Comparison of ENCODE assay signal across 18 cellular contexts in the genomic region with DNA sequence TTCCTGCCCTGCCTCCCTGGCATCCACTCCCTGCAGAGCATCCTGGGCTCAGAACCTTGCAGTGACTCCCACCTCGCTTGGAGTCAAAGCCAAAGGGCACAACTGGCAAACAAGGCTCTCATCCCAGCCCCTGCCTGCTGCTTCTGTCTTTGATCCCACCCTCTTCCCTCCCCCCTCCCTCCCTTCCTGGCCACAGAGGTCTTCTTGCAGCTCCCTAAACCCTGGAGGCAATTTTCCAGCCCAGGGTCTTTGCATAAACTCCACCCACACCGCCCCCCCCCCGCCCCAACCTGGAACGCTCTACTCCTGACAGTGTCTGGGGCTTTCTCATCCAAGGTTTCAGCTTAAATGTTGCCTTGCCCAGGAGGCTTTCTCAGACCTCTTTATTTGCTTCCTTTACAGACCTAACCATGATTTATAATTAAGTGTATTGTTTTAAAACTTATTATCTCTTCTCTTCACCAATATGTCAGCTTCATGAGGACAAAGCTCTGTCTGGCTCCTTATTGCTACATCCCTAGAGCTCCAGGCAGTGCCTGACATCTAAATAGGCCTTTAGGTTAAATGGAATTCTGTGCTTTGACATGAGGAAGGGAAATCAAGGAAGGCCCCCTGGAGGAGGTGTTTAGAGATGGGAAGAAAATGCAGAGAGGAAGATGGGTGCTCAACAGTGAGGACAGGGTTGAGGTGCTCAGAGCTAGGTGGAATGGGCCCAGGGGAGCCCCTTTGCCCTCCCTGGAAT. TPM values are rescaled to one million over a fixed set of nuclear protein-coding genes. Genes with fewer than 3 reads are reported as not detected.
DNase-seq lines count a peak whose midpoint lies in the region; ATAC-seq and TF ChIP-seq lines count a peak whose summit lies in the region.
"Had no signal": no experiment of that assay in that cellular context is flagged by ENCODE, and none has a peak within 500 bp of the region (broad histone marks: within the 10 kb centered on the region; RNA-seq: fewer than 3 reads in every experiment).

No MANE protein-coding gene starts in this region.

- H3K9ac ChIP-seq in PC-3 (ENCODE audit: low read length) (no peak overlapping the region; the same call in 1 of the 2 replicates), endodermal cell (ENCODE audit: extremely low read depth, low read length, poor library complexity, severe bottlenecking) (no peak overlapping the region)
- H3K9ac ChIP-seq: BLaER1 had no signal

- peak overlapping the region; percentile 70; the same call in 1 of the 2 replicates for H3K4me2 ChIP-seq in PC-3 (ENCODE audit: low read length)
- peak overlapping the region; percentile 79 for H3K4me2 ChIP-seq in osteoblast (ENCODE audit: insufficient read depth, low read length)
- H3K4me2 ChIP-seq: BLaER1, smooth muscle cell had no signal

- no peaks in the 10 kb centered on the region for H3K27me3 ChIP-seq in PC-3 (ENCODE audit: low read length)
- no peaks in the 10 kb centered on the region for H3K27me3 ChIP-seq in endodermal cell (ENCODE audit: control insufficient read depth, insufficient read depth, low read length, poor library complexity, severe bottlenecking)
- no peaks in the 10 kb centered on the region for H3K27me3 ChIP-seq in osteoblast (ENCODE audit: insufficient read depth, low read length)
- peaks cover 0 to 19% of the 10 kb centered on the region in 2 donors for H3K27me3 ChIP-seq in tibial artery
- H3K27me3 ChIP-seq: BLaER1 had no signal

- H3K9me3 ChIP-seq in PC-3 (ENCODE audit: low read length) (no peaks in the 10 kb centered on the region), endodermal cell (ENCODE audit: control insufficient read depth, low read length) (no peaks in the 10 kb centered on the region), osteoblast (ENCODE audit: low read depth, low read length) (no peaks in the 10 kb centered on the region), tibial artery (no peaks in the 10 kb centered on the region)
- H3K9me3 ChIP-seq: BLaER1 had no signal

- H3K4me3 Mint-ChIP-seq in endodermal cell, result no peak overlapping the region
- H3K4me3 Mint-ChIP-seq: activated CD4-positive, alpha-beta memory T cell treated with anti-CD3 and anti-CD28 coated beads for 36 hours; activated naive CD8-positive, alpha-beta T cell had no signal

- no peaks in the 10 kb centered on the region for H3K36me3 ChIP-seq in PC-3 (ENCODE audit: low read depth, low read length)
- no peaks in the 10 kb centered on the region for H3K36me3 ChIP-seq in endodermal cell (ENCODE audit: control insufficient read depth, insufficient read depth, low read length)
- no peaks in the 10 kb centered on the region for H3K36me3 ChIP-seq in osteoblast (ENCODE audit: insufficient read depth, low read length)
- no peaks in the 10 kb centered on the region for H3K36me3 ChIP-seq in tibial artery
- H3K36me3 ChIP-seq: BLaER1 had no signal

- 23 to 60% methylated on average over 1 to 4 of the region's 4 CpGs for WGBS in endodermal cell (ENCODE audit: insufficient coverage in 1 of 2, insufficient read length in 1 of 2), 2 experiments

- H3K4me1 Mint-ChIP-seq in endodermal cell, result no peaks in the 10 kb centered on the region

- H2AFZ ChIP-seq in PC-3 (ENCODE audit: low read length), result no peak overlapping the region
- no peak overlapping the region for H2AFZ ChIP-seq in osteoblast (ENCODE audit: low read length)

- no peaks in the 10 kb centered on the region for H3K9me3 Mint-ChIP-seq in endodermal cell
- H3K9me3 Mint-ChIP-seq: activated CD4-positive, alpha-beta memory T cell treated with anti-CD3 and anti-CD28 coated beads for 36 hours had no signal

- H3K27ac Mint-ChIP-seq in endodermal cell, result no peak overlapping the region
- H3K27ac Mint-ChIP-seq: activated CD4-positive, alpha-beta memory T cell treated with anti-CD3 and anti-CD28 coated beads for 36 hours; activated naive CD8-positive, alpha-beta T cell had no signal

- POLR2A ChIA-PET in PC-3 (lab: Charles Lee; ENCODE audit: unreplicated experiment), result no interaction called here

- intact Hi-C loops in PC-3 (cut with micrococcal nuclease) (no loop called here), tibial artery (cut with DNase I; ENCODE audit: low total_unique reads) (no loop called here)

- H3F3A ChIP-seq in PC-3 (ENCODE audit: low read length, unreplicated experiment), result no peaks in the 10 kb centered on the region

- peak; percentile 77 for DNase-seq in ELF-1 (ENCODE audit: low read depth, low spot score)
- no peak for DNase-seq in PC-3
- DNase-seq in endodermal cell, result peak; percentile 65
- peak; percentile 50 for DNase-seq in osteoblast (ENCODE audit: insufficient read length, low spot score, missing footprints)
- DNase-seq in cerebellar cortex (ENCODE audit: low spot score), result no peak
- DNase-seq in tibial artery, result no peak
- DNase-seq in NCI-H1048 (lab: John Stamatoyannopoulos, UW), result no peak
- DNase-seq: activated CD4-positive, alpha-beta memory T cell treated with anti-CD3 and anti-CD28 coated beads for 36 hours; activated T-cell treated with anti-CD3 and anti-CD28 coated beads, Interleukin-2, amount 50 U/mL, for 48 hours; cerebellar nuclear complex; DMS53; Karpas-422; NCI-H1417; NCI-H446 treated with DMSO at 0.1 percent for 48 hours had no signal

- H4K20me1 ChIP-seq in PC-3 (ENCODE audit: low read length) (no peaks in the 10 kb centered on the region), osteoblast (ENCODE audit: insufficient read depth, low read length) (no peaks in the 10 kb centered on the region)
- H4K20me1 ChIP-seq: BLaER1 had no signal

- no peak for ATAC-seq in PC-3

- H3K4me3 ChIP-seq in PC-3 (ENCODE audit: low read length) (no peak overlapping the region), endodermal cell (ENCODE audit: low read length) (no peak overlapping the region), osteoblast (ENCODE audit: insufficient read depth, low read length) (no peak overlapping the region), tibial artery (no peak overlapping the region)
- H3K4me3 ChIP-seq: BLaER1, smooth muscle cell had no signal

- H3K27me3 Mint-ChIP-seq in endodermal cell (ENCODE audit: insufficient read depth), result peaks cover 7% of the 10 kb centered on the region

- H3K36me3 Mint-ChIP-seq in endodermal cell (ENCODE audit: low read depth), result no peaks in the 10 kb centered on the region
- H3K36me3 Mint-ChIP-seq: activated CD4-positive, alpha-beta memory T cell treated with anti-CD3 and anti-CD28 coated beads for 36 hours had no signal

- no peaks in the 10 kb centered on the region for H3K79me2 ChIP-seq in PC-3 (ENCODE audit: low read length)
- no peaks in the 10 kb centered on the region for H3K79me2 ChIP-seq in osteoblast (ENCODE audit: insufficient read depth, low read length)

- H3K4me1 ChIP-seq in PC-3 (ENCODE audit: insufficient read depth, low read length) (peaks cover 27% of the 10 kb centered on the region), endodermal cell (ENCODE audit: control insufficient read depth, insufficient read depth, low read length) (no peaks in the 10 kb centered on the region), osteoblast (ENCODE audit: insufficient read depth, low read length) (peaks cover 41% of the 10 kb centered on the region), tibial artery (peaks cover 0 to 4% (median 0%) of the 10 kb centered on the region in 4 donors)
- H3K4me1 ChIP-seq: BLaER1 had no signal

- no peaks in the 10 kb centered on the region for H3K9me2 ChIP-seq in PC-3 (replicated peaks; ENCODE audit: low read length)

- H3K27ac ChIP-seq in PC-3 (ENCODE audit: low read length) (peak overlapping the region; percentile 96), endodermal cell (ENCODE audit: low read depth, low read length) (no peak overlapping the region), osteoblast (ENCODE audit: low read depth, low read length) (peak overlapping the region; percentile 97), tibial artery (no peak overlapping the region)
- H3K27ac ChIP-seq: BLaER1 had no signal

- no TSS peak for BruUV-seq in PC-3 (replicated peaks; lab: Mats Ljungman, UMichigan)

- CTCF ChIA-PET in PC-3 (lab: Charles Lee), result no interaction called here

- TF ChIP-seq CTCF in PC-3 (conservative IDR thresholded peaks at IDR 0.05; ENCODE audit: low read depth, low read length), result no peak
- no peak for TF ChIP-seq CTCF in endodermal cell (conservative IDR thresholded peaks at IDR 0.05)
- no peak for TF ChIP-seq CTCF in osteoblast (IDR thresholded peaks at IDR 0.05; ENCODE audit: extremely low read depth, low read depth, low read length)
- TF ChIP-seq CTCF in tibial artery (IDR thresholded peaks at IDR 0.05), result no peak

RNA-seq across cellular contexts. Expression of gene PADI1, which starts 37.7 kb away (rescaled TPM):
- total RNA-seq in PC-3 (2014; rRNA removed) (0.35 and 0.73 TPM in 2 replicates), endodermal cell (under 1 TPM in 1 of 2 donors, not detected in 1; 0.13 TPM), osteoblast (under 0.01 TPM in 2 replicates)
- 0.07 TPM for polyA plus RNA-seq in endodermal cell (2013, experiment 1 of 2)
- not detected for polyA plus RNA-seq in endodermal cell (2013, experiment 2 of 2)
- total RNA-seq: activated CD4-positive, alpha-beta memory T cell treated with anti-CD3 and anti-CD28 coated beads for 36 hours had no signal
- polyA plus RNA-seq: liver, smooth muscle cell had no signal

RNA-seq across cellular contexts. Expression of gene PADI2, which starts 48.0 kb away (rescaled TPM):
- total RNA-seq in PC-3 (2014; rRNA removed) (2.4 and 3.2 TPM in 2 replicates), endodermal cell (1 to 10 TPM; 2.0 to 2.7 TPM), osteoblast (under 0.01 and 0.29 TPM in 2 replicates)
- polyA plus RNA-seq in endodermal cell (2013, experiment 1 of 2), result 2.3 TPM
- 2.4 TPM for polyA plus RNA-seq in endodermal cell (2013, experiment 2 of 2)
- total RNA-seq: activated CD4-positive, alpha-beta memory T cell treated with anti-CD3 and anti-CD28 coated beads for 36 hours; smooth muscle cell had no signal
- polyA plus RNA-seq: smooth muscle cell had no signal

Comparison
In these comparisons a context has a peak if more than half of its experiments do, and no peak if none do; other contexts are left out.
1. DNase-seq: peak in ELF-1 (single experiment), endodermal cell (single experiment) and osteoblast (single experiment); none in PC-3 (single experiment), cerebellar cortex (single experiment), tibial artery (0 of 2) and NCI-H1048 (single experiment).
2. H3K27ac ChIP-seq: peak in PC-3 (single experiment) and osteoblast (single experiment); none in endodermal cell (single experiment) and tibial artery (0 of 2).